Comparison of ENCODE assay signal across 8 cellular contexts in the genomic region with DNA sequence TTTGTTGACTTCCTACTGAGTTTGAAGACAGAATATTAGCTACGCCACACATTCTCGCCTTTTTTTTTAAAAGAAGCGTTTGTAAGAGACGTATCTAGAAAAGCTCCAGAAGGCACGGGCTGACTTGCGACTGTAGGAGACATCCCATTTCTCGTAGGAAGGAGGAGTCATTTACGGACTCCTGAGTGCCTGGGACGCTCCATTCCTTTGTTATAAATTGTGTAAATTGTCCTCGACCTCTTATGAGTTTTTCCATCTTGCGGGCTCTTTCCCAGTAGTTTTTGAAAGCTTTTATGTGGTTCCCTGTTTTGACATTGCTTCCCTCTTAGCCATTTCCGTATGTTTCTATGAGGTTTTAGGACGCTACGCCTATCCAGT. TPM values are rescaled to one million over a fixed set of nuclear protein-coding genes. Genes with fewer than 3 reads are reported as not detected.
DNase-seq lines count a peak whose midpoint lies in the region; ATAC-seq and TF ChIP-seq lines count a peak whose summit lies in the region.

No MANE protein-coding gene starts in this region.

- H3K23ac ChIP-seq in trophoblast cell (ENCODE audit: low read length) = no peak overlapping the region

- peaks cover 17% of the 10 kb centered on the region for H3K79me2 ChIP-seq in trophoblast cell (ENCODE audit: control insufficient read depth, insufficient read depth, low read length, poor library complexity)

- intact Hi-C loops in esophagus muscularis mucosa (cut with DNase I) = no loop called here

- H3K79me1 ChIP-seq in trophoblast cell (ENCODE audit: low read length) = peaks cover 17% of the 10 kb centered on the region

- peak overlapping the region; percentile 87 for H3K4me2 ChIP-seq in trophoblast cell (ENCODE audit: low read length)

- DNase-seq in NOMO-1 treated with DMSO at 0.1 percent for 48 hours (lab: John Stamatoyannopoulos, UW; ENCODE audit: unreplicated experiment) = peak; percentile 35
- DNase-seq in NOMO-1 treated with dmso at 0.1 percent for 144 hours (lab: John Stamatoyannopoulos, UW; ENCODE audit: unreplicated experiment) = no peak
- DNase-seq in SJCRH30 = no peak
- DNase-seq in esophagus muscularis mucosa (ENCODE audit: extremely low spot score) = no peak
- peak in 1 of 2 donors; percentile 61 for DNase-seq in trophoblast cell
- no peak for DNase-seq in stimulated activated CD4-positive, alpha-beta T cell treated with anti-CD3 and anti-CD28 coated beads, Interleukin-4, amount 100 ng/mL, for 24 hours
- no peak for DNase-seq in NCI-H146 treated with DMSO at 0.1 percent for 48 hours (lab: John Stamatoyannopoulos, UW; ENCODE audit: unreplicated experiment)

- no peak for TF ChIP-seq POLR2A in esophagus muscularis mucosa (IDR thresholded peaks at IDR 0.05; ENCODE audit: low read depth)

- no peak overlapping the region for H2AFZ ChIP-seq in trophoblast cell (ENCODE audit: insufficient read depth, low read length, poor library complexity)

- H4K8ac ChIP-seq in trophoblast cell (ENCODE audit: low read depth, low read length) = no peak overlapping the region

- no peak overlapping the region for H3K14ac ChIP-seq in trophoblast cell (ENCODE audit: low read length)

- no peak overlapping the region for H2AK5ac ChIP-seq in trophoblast cell (ENCODE audit: low read length)

- no peak for ATAC-seq in GM18909 (IDR thresholded peaks at IDR 0.05; ENCODE audit: poor library complexity, unreplicated experiment)

- 6% methylated on average over 14 of the region's 14 CpGs for WGBS in esophagus muscularis mucosa
- no CpG with 5 or more reads among the region's 14 CpGs for WGBS in trophoblast cell (ENCODE audit: extremely low coverage, insufficient coverage, insufficient read length)

- H3K27me3 ChIP-seq in SJCRH30 (no peaks in the 10 kb centered on the region), esophagus muscularis mucosa (no peaks in the 10 kb centered on the region), trophoblast cell (ENCODE audit: insufficient read depth, low read length) (no peaks in the 10 kb centered on the region)

- TF ChIP-seq CTCF in esophagus muscularis mucosa (IDR thresholded peaks at IDR 0.05) = no peak

- H2BK120ac ChIP-seq in trophoblast cell (ENCODE audit: insufficient read depth, low read length, poor library complexity) = no peak overlapping the region

- peak overlapping the region; percentile 17 for H2BK5ac ChIP-seq in trophoblast cell (ENCODE audit: low read depth, low read length, poor library complexity)

- H3K27ac ChIP-seq in SJCRH30 (no peak overlapping the region), esophagus muscularis mucosa (replicated peaks in 1 of 4) (peak overlapping the region; percentile 87 to 93 (median 90)), trophoblast cell (ENCODE audit: low read depth, low read length) (no peak overlapping the region)

- H3K4ac ChIP-seq in trophoblast cell (ENCODE audit: low read depth, low read length) = peak overlapping the region; percentile 84

- H3K9me3 ChIP-seq in SJCRH30 (replicated peaks) = no peaks in the 10 kb centered on the region
- H3K9me3 ChIP-seq in esophagus muscularis mucosa = no peaks in the 10 kb centered on the region
- no peaks in the 10 kb centered on the region for H3K9me3 ChIP-seq in trophoblast cell (ENCODE audit: insufficient read depth, low read depth, low read length)

- H4K91ac ChIP-seq in trophoblast cell (ENCODE audit: low read depth, low read length) = peak overlapping the region; percentile 88

- H3K4me3 ChIP-seq in SJCRH30 (peak overlapping the region; percentile 97), esophagus muscularis mucosa (peak overlapping the region; percentile 98 to 100 (median 98)), trophoblast cell (ENCODE audit: low read depth, low read length) (peak overlapping the region; percentile 90)

- H2BK12ac ChIP-seq in trophoblast cell (ENCODE audit: low read length) = no peak overlapping the region

- peaks cover 6% of the 10 kb centered on the region for H3K4me1 ChIP-seq in SJCRH30
- peaks cover 28 to 48% (median 45%) of the 10 kb centered on the region in 4 donors for H3K4me1 ChIP-seq in esophagus muscularis mucosa
- peaks cover 9 to 17% of the 10 kb centered on the region in 2 experiments for H3K4me1 ChIP-seq in trophoblast cell (ENCODE audit: control insufficient read depth in 1 of 2, insufficient read depth in 2 of 2, low read length in 2 of 2)

- no peak for TF ChIP-seq EP300 in esophagus muscularis mucosa (IDR thresholded peaks at IDR 0.05)

- H4K12ac ChIP-seq in trophoblast cell (ENCODE audit: low read depth, low read length) = no peak overlapping the region

- no peak overlapping the region for H3K18ac ChIP-seq in trophoblast cell (ENCODE audit: low read length)

- H3K36me3 ChIP-seq in SJCRH30 (peaks cover 35% of the 10 kb centered on the region), esophagus muscularis mucosa (peaks cover 0 to 33% (median 21%) of the 10 kb centered on the region in 4 donors), trophoblast cell (ENCODE audit: control insufficient read depth in 1 of 2, insufficient read depth in 2 of 2, low read length in 2 of 2) (peaks cover 21 to 27% of the 10 kb centered on the region in 2 experiments)

- peak overlapping the region; percentile 88 for H3K9ac ChIP-seq in trophoblast cell (ENCODE audit: low read length)

RNA-seq across cellular contexts. Expression of a gene that starts 1.0 kb away (rescaled TPM):
- total RNA-seq in SJCRH30 (2014; rRNA removed; shearing (Covaris generic)) = 102 and 108 TPM in 2 replicates
- total RNA-seq in esophagus muscularis mucosa = 100 to 1,000 TPM in 1 of 4 donors, 10 to 100 TPM in 3; 56.3 to 110 (median 83.0) TPM
- polyA plus RNA-seq in trophoblast cell (2013) = 95.6 and 95.9 TPM in 2 replicates

RNA-seq across cellular contexts. Expression of a gene that starts 12.6 kb away (rescaled TPM):
- 0.14 TPM in 1 of 2 replicates, not detected in the other for total RNA-seq in SJCRH30 (2014; rRNA removed; shearing (Covaris generic))
- 1 to 10 TPM in 2 of 4 donors, under 1 TPM in 2; 0.33 to 2.5 (median 1.4) TPM for total RNA-seq in esophagus muscularis mucosa
- polyA plus RNA-seq in trophoblast cell (2013) = 13.6 and 14.0 TPM in 2 replicates

RNA-seq across cellular contexts. Expression of a gene that starts 17.6 kb away (rescaled TPM):
- 17.3 and 26.2 TPM in 2 replicates for total RNA-seq in SJCRH30 (2014; rRNA removed; shearing (Covaris generic))
- total RNA-seq in esophagus muscularis mucosa = 10 to 100 TPM; 27.9 to 48.7 (median 31.5) TPM
- 82.7 and 84.5 TPM in 2 replicates for polyA plus RNA-seq in trophoblast cell (2013)

RNA-seq across cellular contexts. Expression of a gene that starts 33.5 kb away (rescaled TPM):
- total RNA-seq in SJCRH30 (2014; rRNA removed; shearing (Covaris generic)) = 0.35 and 0.77 TPM in 2 replicates
- total RNA-seq in esophagus muscularis mucosa = 10 to 100 TPM in 3 of 4 donors, 1 to 10 TPM in 1; 3.3 to 14.0 (median 11.4) TPM
- 1.1 and 1.2 TPM in 2 replicates for polyA plus RNA-seq in trophoblast cell (2013)

RNA-seq across cellular contexts. Expression of a gene that starts 40.4 kb away (rescaled TPM):
- total RNA-seq in SJCRH30 (2014; rRNA removed; shearing (Covaris generic)) = 79.9 and 109 TPM in 2 replicates
- total RNA-seq in esophagus muscularis mucosa = 10 to 100 TPM; 43.4 to 84.1 (median 53.9) TPM
- polyA plus RNA-seq in trophoblast cell (2013) = 136 and 146 TPM in 2 replicates

Comparison
In these comparisons a context has a peak if more than half of its experiments do, and no peak if none do; other contexts are left out.
1. H3K27ac ChIP-seq: peak in esophagus muscularis mucosa (4 of 4); none in SJCRH30 (single experiment) and trophoblast cell (single experiment).
2. Peak in every context shown above with its lines, with median percentiles within 50 percentile points of each other: H3K4me3 ChIP-seq.